20 cellular contexts compared by ENCODE assay signal in the genomic region with DNA sequence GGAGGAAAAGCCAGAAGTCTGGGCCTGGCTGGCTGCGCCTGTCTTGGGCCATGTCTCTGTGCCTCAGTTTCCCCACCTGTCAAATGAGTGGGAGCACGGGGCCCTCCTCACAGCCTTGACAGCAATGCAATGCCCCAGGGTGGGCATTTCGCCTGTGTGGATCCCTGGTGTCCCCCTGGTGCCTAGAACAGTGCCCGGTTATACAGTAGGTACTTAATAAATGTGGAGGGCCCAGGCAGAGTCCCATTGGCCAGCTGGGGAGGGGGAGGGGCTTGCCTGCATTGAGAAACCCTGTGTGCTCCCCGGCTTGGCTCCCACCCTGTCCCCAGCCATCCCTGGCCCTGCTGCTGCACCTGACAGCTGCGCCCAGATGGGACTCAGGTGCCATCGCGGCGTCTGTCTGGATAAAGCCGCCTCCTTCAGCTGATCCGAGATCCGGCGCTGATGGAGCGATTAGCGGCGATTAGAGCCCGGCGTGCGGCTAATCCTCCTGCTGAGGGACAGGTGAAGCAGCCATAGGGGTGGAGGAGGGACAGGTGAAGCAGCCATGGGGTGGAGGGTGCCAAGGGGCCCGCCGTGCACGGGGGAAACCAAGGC. TPM values are rescaled to one million over a fixed set of nuclear protein-coding genes. Genes with fewer than 3 reads are reported as not detected.
DNase-seq lines count a peak whose midpoint lies in the region; ATAC-seq, FAIRE-seq and TF ChIP-seq lines count a peak whose summit lies in the region.
"Had no signal": no experiment of that assay in that cellular context is flagged by ENCODE, and none has a peak within 500 bp of the region (broad histone marks: within the 10 kb centered on the region; RNA-seq: fewer than 3 reads in every experiment).

No MANE protein-coding gene starts in this region.

- WGBS in SK-N-SH (ENCODE audit: low lambda C conversion rate), result 95% methylated on average over 16 of the region's 22 CpGs
- WGBS in K562 (ENCODE audit: insufficient coverage, low coverage, missing lambda C conversion rate), result 85% methylated on average over 21 of the region's 22 CpGs
- WGBS in smooth muscle cell (ENCODE audit: low lambda C conversion rate), result 95% methylated on average over 22 of the region's 22 CpGs

- in situ Hi-C loops in K562 (cut with MboI), result no loop called here

- H2AFZ ChIP-seq in SK-N-SH (ENCODE audit: low read depth) (no peak overlapping the region), K562 (ENCODE audit: low read depth, low read length) (no peak overlapping the region), smooth muscle cell (ENCODE audit: low read depth) (no peak overlapping the region)

- POLR2A ChIA-PET in SK-N-SH (lab: Yijun Ruan, JAX), result interaction anchor here (1.4 to 1.5 kb wide), 2 partner anchors 11 to 23 kb away, joined by 3 to 8 read pairs; no protein-coding TSS in a partner anchor
- POLR2A ChIA-PET in K562 (lab: Yijun Ruan, JAX), result interaction anchor here (0.7 to 1.3 kb wide), 3 partner anchors 13 to 67 kb away, joined by 3 to 4 read pairs (median 3); no protein-coding TSS in a partner anchor

- no peaks in the 10 kb centered on the region for H3K27me3 ChIP-seq in SK-N-SH (ENCODE audit: insufficient read depth)
- H3K27me3 ChIP-seq in K562 (ENCODE audit: control insufficient read depth in 2 of 2, insufficient read depth in 2 of 2, low read length in 2 of 2), result no peaks in the 10 kb centered on the region
- no peaks in the 10 kb centered on the region for H3K27me3 ChIP-seq in smooth muscle cell (ENCODE audit: low read depth)
- H3K27me3 ChIP-seq: heart left ventricle, MG63, vagina had no signal

- H3K4me2 ChIP-seq in SK-N-SH (no peak overlapping the region), K562 (ENCODE audit: insufficient read depth, low read length) (peak overlapping the region; percentile 6; the same call in 1 of the 2 replicates), smooth muscle cell (peak overlapping the region; percentile 39)

- H4K20me1 ChIP-seq in SK-N-SH (ENCODE audit: insufficient read depth), result peaks cover 89% of the 10 kb centered on the region
- peaks cover 85% of the 10 kb centered on the region for H4K20me1 ChIP-seq in K562 (replicated peaks; ENCODE audit: control insufficient read depth, insufficient read depth, low read length)
- H4K20me1 ChIP-seq in smooth muscle cell (ENCODE audit: low read depth), result peaks cover 97% of the 10 kb centered on the region

- no peak for ATAC-seq in SK-N-SH treated with all-trans-retinoic acid at 6 μM for 48 hours
- no peak for ATAC-seq in K562
- ATAC-seq in GM19328 (IDR thresholded peaks at IDR 0.05; ENCODE audit: unreplicated experiment), result no peak
- ATAC-seq: Right ventricle myocardium inferior had no signal

- H3K9me1 ChIP-seq in K562 (ENCODE audit: control insufficient read depth, insufficient read depth, low read length), result peaks cover 7% of the 10 kb centered on the region

- no peaks in the 10 kb centered on the region for H3K36me3 ChIP-seq in SK-N-SH (replicated peaks in 1 of 2; ENCODE audit: control insufficient read depth in 1 of 2, insufficient read depth in 2 of 2, low read length in 1 of 2)
- H3K36me3 ChIP-seq in K562 (ENCODE audit: control insufficient read depth, insufficient read depth, low read length), result peaks cover 52% of the 10 kb centered on the region; the same call in 2 of the 3 replicates
- H3K36me3 ChIP-seq in smooth muscle cell (ENCODE audit: low read depth), result no peaks in the 10 kb centered on the region
- H3K36me3 ChIP-seq: heart left ventricle, MG63, vagina had no signal

- CTCF ChIA-PET in SK-N-SH (lab: Yijun Ruan, JAX), result interaction anchor here (1.1 to 2.8 kb wide), 8 partner anchors 11 to 97 kb away, joined by 3 to 13 read pairs (median 4); no protein-coding TSS in a partner anchor
- CTCF ChIA-PET in K562 (lab: Yijun Ruan, JAX; ENCODE audit: low intra/inter-chr PET ratio), result no interaction called here

- BruUV-seq in K562 (replicated peaks; lab: Mats Ljungman, UMichigan), result no TSS peak

- H3K9ac ChIP-seq in SK-N-SH (no peak overlapping the region), K562 (ENCODE audit: insufficient read depth in 1 of 2, low read depth in 2 of 2, low read length in 2 of 2) (peak overlapping the region in 1 of 2 experiments; percentile 69; a peak in 2 of 4 replicates), smooth muscle cell (ENCODE audit: low read depth) (no peak overlapping the region)

- DNase-seq in SK-N-SH (no peak), NCI-H146 (lab: John Stamatoyannopoulos, UW) (peak; percentile 75), K562 (ENCODE audit: extremely low read depth in 1 of 4, low spot score in 3 of 4) (no peak), smooth muscle cell (lab: John Stamatoyannopoulos, UW; ENCODE audit: unreplicated experiment) (no peak), cerebellar nuclear complex (lab: John Stamatoyannopoulos, UW) (no peak), epidermal melanocyte (ENCODE audit: insufficient read length, low spot score) (no peak)
- DNase-seq: activated naive CD4-positive, alpha-beta T cell treated with anti-CD3 and anti-CD28 coated beads, Interleukin-2, amount 10 ng/mL, durations not matched to agents 7 days and 5 days; DMS53; HCEC 1CT; heart left ventricle; MG63; NCI-H1694 treated with DMSO at 0.1 percent for 48 hours; NCI-H446; posterior cingulate gyrus; SW 1271 had no signal

- H3K4me1 ChIP-seq in SK-N-SH (ENCODE audit: control insufficient read depth in 1 of 2, insufficient read depth in 2 of 2, low read depth in 1 of 2, low read length in 1 of 2) (peaks cover 0 to 85% of the 10 kb centered on the region in 2 experiments; a peak in 2 of 4 replicates), K562 (replicated peaks in 1 of 2; ENCODE audit: control insufficient read depth in 2 of 2, insufficient read depth in 2 of 2, low read length in 2 of 2) (peaks cover 85 to 99% of the 10 kb centered on the region in 2 experiments), smooth muscle cell (ENCODE audit: low read depth) (peaks cover 9% of the 10 kb centered on the region)

- H3K9me2 ChIP-seq in SK-N-SH, result no peaks in the 10 kb centered on the region

- no peak overlapping the region for H3K4me3 ChIP-seq in SK-N-SH (ENCODE audit: low read depth in 2 of 2, low read length in 1 of 2)
- no peak overlapping the region for H3K4me3 ChIP-seq in K562
- no peak overlapping the region for H3K4me3 ChIP-seq in smooth muscle cell
- H3K4me3 ChIP-seq: heart left ventricle, MG63, vagina had no signal

- TF ChIP-seq POLR2A in K562 (conservative IDR thresholded peaks at IDR 0.05), result no peak

- H3F3A ChIP-seq in SK-N-SH (replicated peaks; ENCODE audit: insufficient read depth), result peaks cover 9% of the 10 kb centered on the region
- H3F3A ChIP-seq in smooth muscle cell (ENCODE audit: low read depth), result peaks cover 3% of the 10 kb centered on the region

- intact Hi-C loops in K562 (cut with micrococcal nuclease), result no loop called here

- H3K79me2 ChIP-seq in SK-N-SH (ENCODE audit: insufficient read depth) (peaks cover 69% of the 10 kb centered on the region; the same call in 1 of the 2 replicates), K562 (ENCODE audit: control insufficient read depth, insufficient read depth, low read length) (peaks cover 97% of the 10 kb centered on the region), smooth muscle cell (ENCODE audit: low read depth) (peaks cover 14% of the 10 kb centered on the region)

- H3K9me3 ChIP-seq in SK-N-SH (no peaks in the 10 kb centered on the region), K562 (replicated peaks; ENCODE audit: control insufficient read depth, insufficient read depth, low read depth, low read length) (no peaks in the 10 kb centered on the region), smooth muscle cell (replicated peaks; ENCODE audit: low read depth) (no peaks in the 10 kb centered on the region)
- H3K9me3 ChIP-seq: heart left ventricle, MG63, vagina had no signal

- TF ChIP-seq RAD21 in SK-N-SH (IDR thresholded peaks at IDR 0.05; ENCODE audit: low read length) (no peak), K562 (CRISPR knock-in tag; conservative IDR thresholded peaks at IDR 0.05 in 1 of 2, IDR thresholded peaks at IDR 0.05 in 1 of 2) (no peak)

- TF ChIP-seq EP300 in SK-N-SH (IDR thresholded peaks at IDR 0.05; ENCODE audit: borderline replicate concordance in 1 of 2, low read depth in 1 of 2, low read length in 1 of 2) (no peak), K562 (IDR thresholded peaks at IDR 0.05; ENCODE audit: low read length) (no peak)

- FAIRE-seq in K562 (lab: Jason Lieb, UNC), result no peak

- H3K27ac ChIP-seq in SK-N-SH (ENCODE audit: low read depth in 2 of 2, low read length in 1 of 2), result peak overlapping the region; percentile 60 to 98; a peak in 3 of 4 replicates
- H3K27ac ChIP-seq in K562 (ENCODE audit: extremely low read depth, low read depth, low read length), result peak overlapping the region; percentile 53; the same call in 2 of the 3 replicates
- H3K27ac ChIP-seq in smooth muscle cell (ENCODE audit: low read depth), result peak overlapping the region; percentile 54
- H3K27ac ChIP-seq: epithelial cell of prostate, vagina had no signal

- TF ChIP-seq CTCF in SK-N-SH (IDR thresholded peaks at IDR 0.05) (no peak), K562 (IDR thresholded peaks at IDR 0.05 in 2 of 3, conservative IDR thresholded peaks at IDR 0.05 in 1 of 3; ENCODE audit: insufficient read depth in 2 of 3, low read depth in 1 of 3, low read length in 3 of 3) (no peak), smooth muscle cell (IDR thresholded peaks at IDR 0.05; ENCODE audit: borderline replicate concordance, insufficient read depth, poor library complexity, severe bottlenecking) (no peak)

RNA-seq across cellular contexts. Expression of a gene that starts 12.4 kb away (rescaled TPM):
- 0.54 and 1.2 TPM in 2 replicates for polyA plus RNA-seq in SK-N-SH (2012; rRNA removed)
- 0.54 and 1.0 TPM in 2 replicates for polyA plus RNA-seq in SK-N-SH (2012; cell fraction: cytosol; rRNA removed)
- 3.8 and 5.6 TPM in 2 replicates for polyA plus RNA-seq in SK-N-SH (2012; cell fraction: nucleus; rRNA removed)
- total RNA-seq in K562 (2011; cell fraction: chromatin; rRNA removed; ENCODE audit: low replicate concordance), result 14.4 and 38.8 TPM in 2 replicates
- total RNA-seq in K562 (2011; cell fraction: nucleolus; rRNA removed), result 25.3 and 27.9 TPM in 2 replicates
- 16.8 and 18.9 TPM in 2 replicates for total RNA-seq in K562 (2011; cell fraction: nucleoplasm; rRNA removed)
- total RNA-seq in K562 (2014; rRNA removed), result 4.5 and 8.7 TPM in 2 replicates
- total RNA-seq in K562 (2014; rRNA removed; fragmentation: Illumina TruSeq; extraction: Trizol), result 0.26 and 0.47 TPM in 2 replicates
- 3.2 and 4.5 TPM in 2 replicates for total RNA-seq in K562 (2015; rRNA removed; fragmentation: Illumina TruSeq; extraction: Trizol)
- 32.7 and 35.9 TPM in 2 replicates for total RNA-seq in K562 (2021)
- 0.88 and 1.4 TPM in 2 replicates for polyA plus RNA-seq in K562 (2011; rRNA removed)
- 0.81 and 4.8 TPM in 2 replicates for polyA plus RNA-seq in K562 (2011; cell fraction: cytosol; rRNA removed)
- 3.4 and 13.6 TPM in 2 replicates for polyA plus RNA-seq in K562 (2011; cell fraction: nucleus; rRNA removed)
- 7.9 and 12.2 TPM in 2 replicates for polyA plus RNA-seq in K562 (2012)
- 1.2 and 5.1 TPM in 2 replicates for polyA plus RNA-seq in K562 (2014; fragmentation: Illumina TruSeq; extraction: Trizol)
- under 1 TPM; 0.03 to 0.11 TPM for polyA plus RNA-seq in K562 (2014; fragmentation: Nextera tagmentation; extraction: Ambion mirVana)
- 4.7 and 5.5 TPM in 2 replicates for polyA plus RNA-seq in K562 (2014; rRNA removed)
- 0.30 and 1.1 TPM in 2 replicates for polyA minus RNA-seq in K562 (2011; rRNA and poly(A)+ RNA removed)
- polyA minus RNA-seq in K562 (2011; cell fraction: cytosol; rRNA and poly(A)+ RNA removed), result 12.3 and 14.7 TPM in 2 replicates
- 7.7 and 10.1 TPM in 2 replicates for polyA minus RNA-seq in K562 (2011; cell fraction: nucleus; rRNA and poly(A)+ RNA removed)
- total RNA-seq in smooth muscle cell, result 0.99 and 1.2 TPM in 2 replicates
- 4.9 and 6.6 TPM in 2 replicates for polyA plus RNA-seq in smooth muscle cell
